In the genomic region with DNA sequence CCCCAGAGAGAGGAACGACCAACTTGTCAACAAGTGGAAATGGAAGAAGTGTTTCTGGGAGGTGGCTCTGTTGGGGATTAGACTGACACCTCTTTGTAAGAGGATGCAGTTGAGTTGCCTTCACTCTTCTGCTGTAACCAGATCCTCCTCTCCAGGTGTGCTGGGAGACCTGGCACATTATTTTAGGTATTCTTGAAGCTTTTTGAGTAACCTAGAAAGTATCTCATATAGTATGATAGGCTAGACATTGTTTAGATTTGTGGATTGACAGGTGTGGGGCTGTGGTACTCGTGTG, we compare ENCODE assay signal across 17 cellular contexts. TPM values are rescaled to one million over a fixed set of nuclear protein-coding genes. Genes with fewer than 3 reads are reported as not detected.
DNase-seq lines count a peak whose midpoint lies in the region; ATAC-seq and TF ChIP-seq lines count a peak whose summit lies in the region.
"Had no signal": no experiment of that assay in that cellular context is flagged by ENCODE, and none has a peak within 500 bp of the region (broad histone marks: within the 10 kb centered on the region; RNA-seq: fewer than 3 reads in every experiment).

No MANE protein-coding gene starts in this region.

- no peaks in the 10 kb centered on the region for H3K9me3 Mint-ChIP-seq in activated naive CD4-positive, alpha-beta T cell treated with anti-CD3 and anti-CD28 coated beads, Interleukin-2, amount 10 ng/mL, durations not matched to agents 7 days and 5 days

- dilution Hi-C loops in IMR-90 (cut with HindIII; ENCODE audit: low sequenced_read_pairs, unreplicated experiment) = no loop called here

- H4K8ac ChIP-seq in IMR-90 (ENCODE audit: low read depth in 2 of 2, low read length in 2 of 2) = no peak overlapping the region

- no peak overlapping the region for H2AFZ ChIP-seq in IMR-90 (replicated peaks; ENCODE audit: low read length, poor library complexity)
- H2AFZ ChIP-seq: PC-9 had no signal

- H2BK15ac ChIP-seq in IMR-90 (ENCODE audit: low read depth, low read length) = no peak overlapping the region

- no peak overlapping the region for H3K56ac ChIP-seq in IMR-90 (ENCODE audit: extremely low read depth, insufficient read depth, low read length)

- H2AK5ac ChIP-seq in IMR-90 (ENCODE audit: low read depth, low read length) = no peak overlapping the region; the same call in 1 of the 2 replicates

- no peaks in the 10 kb centered on the region for H3K27me3 Mint-ChIP-seq in activated naive CD4-positive, alpha-beta T cell treated with anti-CD3 and anti-CD28 coated beads, Interleukin-2, amount 10 ng/mL, durations not matched to agents 7 days and 5 days

- intact Hi-C loops in IMR-90 (cut with micrococcal nuclease) = no loop called here
- intact Hi-C loops in testis (cut with DNase I; ENCODE audit: low total_unique reads) = no loop called here
- intact Hi-C loops in breast epithelium (cut with DNase I; ENCODE audit: low total_unique reads) = no loop called here

- H3K27me3 ChIP-seq in IMR-90 (ENCODE audit: control insufficient read depth, insufficient read depth, low read length) (no peaks in the 10 kb centered on the region), testis (no peaks in the 10 kb centered on the region), breast epithelium (no peaks in the 10 kb centered on the region)
- H3K27me3 ChIP-seq: gastroesophageal sphincter had no signal

- H3K4me1 ChIP-seq in IMR-90 (ENCODE audit: control insufficient read depth, insufficient read depth, low read length) (peaks cover 13% of the 10 kb centered on the region), testis (peaks cover 23% of the 10 kb centered on the region), breast epithelium (no peaks in the 10 kb centered on the region)

- peaks cover 10% of the 10 kb centered on the region for H3K9me1 ChIP-seq in IMR-90 (ENCODE audit: insufficient read depth, low read length)

- no peak for TF ChIP-seq POLR2A in IMR-90 (IDR thresholded peaks at IDR 0.05; ENCODE audit: low read depth, low read length)
- no peak for TF ChIP-seq POLR2A in testis (IDR thresholded peaks at IDR 0.05)
- TF ChIP-seq POLR2A in breast epithelium (IDR thresholded peaks at IDR 0.05) = no peak

- peak overlapping the region; percentile 30; the same call in 1 of the 2 replicates for H4K91ac ChIP-seq in IMR-90 (ENCODE audit: insufficient read depth, low read depth, low read length)

- H3K18ac ChIP-seq in IMR-90 (ENCODE audit: low read depth, low read length) = peak overlapping the region; percentile 96

- H3K27ac ChIP-seq in IMR-90 (ENCODE audit: insufficient read depth, low read length) (peak overlapping the region; percentile 14; the same call in 1 of the 2 replicates), coronary artery (peak overlapping the region in 1 of 2 donors; percentile 17), testis (peak overlapping the region; percentile 0 to 42), breast epithelium (no peak overlapping the region)
- H3K27ac ChIP-seq: gastroesophageal sphincter, PC-9 had no signal

- H3K36me3 Mint-ChIP-seq in activated naive CD4-positive, alpha-beta T cell treated with anti-CD3 and anti-CD28 coated beads, Interleukin-2, amount 10 ng/mL, durations not matched to agents 7 days and 5 days = peaks cover 18% of the 10 kb centered on the region

- CTCF ChIA-PET in activated naive CD4-positive, alpha-beta T cell treated with anti-CD3 and anti-CD28 coated beads, Interleukin-2, amount 10 ng/mL, durations not matched to agents 7 days and 5 days (lab: Charles Lee) = no interaction called here
- CTCF ChIA-PET in IMR-90 (lab: Yijun Ruan, JAX) = interaction anchor here (1.1 kb wide), 1 partner anchor 10 kb away, joined by 3 read pairs; no protein-coding TSS in a partner anchor

- H4K20me1 ChIP-seq in IMR-90 (ENCODE audit: insufficient read depth, low read length) = peaks cover 15% of the 10 kb centered on the region; the same call in 1 of the 2 replicates

- no peak for TF ChIP-seq RAD21 in IMR-90 (IDR thresholded peaks at IDR 0.05; ENCODE audit: low read length)

- no peak for DNase-seq in activated naive CD4-positive, alpha-beta T cell treated with anti-CD3 and anti-CD28 coated beads, Interleukin-2, amount 10 ng/mL, durations not matched to agents 7 days and 5 days
- no peak for DNase-seq in activated naive CD4-positive, alpha-beta T cell (lab: John Stamatoyannopoulos, UW)
- DNase-seq in IMR-90 = no peak
- DNase-seq in coronary artery (ENCODE audit: low spot score) = no peak
- DNase-seq in testis = no peak
- no peak for DNase-seq in COR-L47 (lab: John Stamatoyannopoulos, UW)
- DNase-seq in breast epithelium (ENCODE audit: low spot score in 2 of 2) = no peak
- DNase-seq: activated gamma-delta T cell, dermis blood vessel endothelial cell, erythroblast, NCI-H2029, NCI-H69, PC-9, right cardiac atrium had no signal

- in situ Hi-C loops in IMR-90 (cut with MboI; ENCODE audit: low sequenced_read_pairs) = no loop called here

- peak overlapping the region; percentile 39 for H2BK5ac ChIP-seq in IMR-90 (ENCODE audit: low read depth, low read length, poor library complexity, severe bottlenecking)

- H3K4me3 ChIP-seq in IMR-90 (ENCODE audit: insufficient read depth, low read depth, low read length) (no peak overlapping the region), coronary artery (peak overlapping the region; percentile 7), testis (no peak overlapping the region), breast epithelium (no peak overlapping the region)
- H3K4me3 ChIP-seq: gastroesophageal sphincter, K562, PC-9 had no signal

- H2BK120ac ChIP-seq in IMR-90 (ENCODE audit: low read depth, low read length) = no peak overlapping the region; the same call in 1 of the 2 replicates

- H4K5ac ChIP-seq in IMR-90 (ENCODE audit: low read depth, low read length) = peak overlapping the region; percentile 91

- TF ChIP-seq CTCF in IMR-90 (conservative IDR thresholded peaks at IDR 0.05; ENCODE audit: low read depth, low read length) = no peak
- TF ChIP-seq CTCF in coronary artery (IDR thresholded peaks at IDR 0.05) = no peak
- no peak for TF ChIP-seq CTCF in testis (IDR thresholded peaks at IDR 0.05)
- no peak for TF ChIP-seq CTCF in breast epithelium (IDR thresholded peaks at IDR 0.05)

- H3K23ac ChIP-seq in IMR-90 (ENCODE audit: low read depth, low read length) = no peak overlapping the region

- 0 out of 2 replicates have a peak overlapping the region, but pooled peaks have one; percentile 9 for H3K4ac ChIP-seq in IMR-90 (ENCODE audit: low read depth, low read length)

- WGBS in IMR-90 (ENCODE audit: extremely low coverage in 2 of 2, insufficient read length in 1 of 2), 2 experiments = no CpG with 5 or more reads among the region's 2 CpGs
- WGBS in testis, 2 donors = 46 to 51% methylated on average over 2 of the region's 2 CpGs

- H3K79me1 ChIP-seq in IMR-90 (ENCODE audit: low read depth in 1 of 2, low read length in 2 of 2) = peaks cover 16 to 36% of the 10 kb centered on the region in 2 experiments

- ATAC-seq in IMR-90 (ENCODE audit: low read depth) (no peak), GM19324 (IDR thresholded peaks at IDR 0.05; ENCODE audit: low FRiP score, unreplicated experiment) (no peak)
- ATAC-seq: gastroesophageal sphincter, K562, right cardiac atrium had no signal

- H3K14ac ChIP-seq in IMR-90 (replicated peaks; ENCODE audit: low read depth, low read length) = no peak overlapping the region

- no peaks in the 10 kb centered on the region for H3K9me3 ChIP-seq in IMR-90 (ENCODE audit: control insufficient read depth, insufficient read depth, low read length)
- no peaks in the 10 kb centered on the region for H3K9me3 ChIP-seq in testis
- no peaks in the 10 kb centered on the region for H3K9me3 ChIP-seq in breast epithelium
- H3K9me3 ChIP-seq: gastroesophageal sphincter had no signal

- peak overlapping the region; percentile 9 for H3K27ac Mint-ChIP-seq in activated naive CD4-positive, alpha-beta T cell treated with anti-CD3 and anti-CD28 coated beads, Interleukin-2, amount 10 ng/mL, durations not matched to agents 7 days and 5 days

- H3K36me3 ChIP-seq in IMR-90 (ENCODE audit: control insufficient read depth, insufficient read depth, low read length) (no peaks in the 10 kb centered on the region), testis (ENCODE audit: low read depth, missing control alignments) (no peaks in the 10 kb centered on the region), breast epithelium (no peaks in the 10 kb centered on the region)
- H3K36me3 ChIP-seq: gastroesophageal sphincter had no signal

- H2BK20ac ChIP-seq in IMR-90 (ENCODE audit: low read depth, low read length) = peak overlapping the region; percentile 12; the same call in 1 of the 2 replicates

- no TSS peak for BruUV-seq in IMR-90 (replicated peaks; lab: Mats Ljungman, UMichigan)

- POLR2A ChIA-PET in IMR-90 (lab: Charles Lee; ENCODE audit: unreplicated experiment) = no interaction called here

- H3K4me3 Mint-ChIP-seq in activated naive CD4-positive, alpha-beta T cell treated with anti-CD3 and anti-CD28 coated beads, Interleukin-2, amount 10 ng/mL, durations not matched to agents 7 days and 5 days = no peak overlapping the region

- no peak overlapping the region for H3K9ac ChIP-seq in IMR-90 (ENCODE audit: low read depth, low read length)

- no peak overlapping the region for H2AK9ac ChIP-seq in IMR-90 (replicated peaks; ENCODE audit: low read depth, low read length, poor library complexity)

- peak overlapping the region; percentile 56 for H3K4me2 ChIP-seq in IMR-90 (ENCODE audit: low read depth, low read length)
- H3K4me2 ChIP-seq: PC-9 had no signal

- peaks cover 33% of the 10 kb centered on the region for H3K4me1 Mint-ChIP-seq in activated naive CD4-positive, alpha-beta T cell treated with anti-CD3 and anti-CD28 coated beads, Interleukin-2, amount 10 ng/mL, durations not matched to agents 7 days and 5 days

TF ChIP-seq in IMR-90, 13 proteins besides CTCF, POLR2A, EP300 and RAD21 (continues in another document):
- TF ChIP-seq RCOR1 (IDR thresholded peaks at IDR 0.05; ENCODE audit: insufficient replicate concordance, low read length) = no peak

RNA-seq across cellular contexts. Expression of a gene that starts 21.6 kb away (rescaled TPM):
- total RNA-seq in IMR-90 (2012; rRNA removed) (18.8 and 23.6 TPM in 2 replicates), testis (10 to 100 TPM; 34.1 to 34.2 TPM), breast epithelium (10 to 100 TPM; 15.2 to 18.7 (median 16.4) TPM)
- polyA plus RNA-seq in IMR-90 (2012; rRNA removed) (7.6 and 8.0 TPM in 2 replicates), testis (ENCODE audit: insufficient read depth, low read depth, low replicate concordance) (26.3 TPM)
- 2.0 and 2.5 TPM in 2 replicates for polyA plus RNA-seq in IMR-90 (2012; cell fraction: cytosol; rRNA removed)
- polyA plus RNA-seq in IMR-90 (2012; cell fraction: nucleus; rRNA removed; ENCODE audit: low replicate concordance) = 4.3 and 18.5 TPM in 2 replicates

RNA-seq across cellular contexts. Expression of a gene that starts 54.2 kb away (rescaled TPM):
- 15.4 and 23.3 TPM in 2 replicates for total RNA-seq in IMR-90 (2012; rRNA removed)
- polyA plus RNA-seq in IMR-90 (2012; rRNA removed) = 10.7 and 11.1 TPM in 2 replicates
- polyA plus RNA-seq in IMR-90 (2012; cell fraction: cytosol; rRNA removed) = 2.2 and 4.5 TPM in 2 replicates
- polyA plus RNA-seq in IMR-90 (2012; cell fraction: nucleus; rRNA removed; ENCODE audit: low replicate concordance) = 0.74 and 3.5 TPM in 2 replicates
- 10 to 100 TPM; 18.5 to 21.7 TPM for total RNA-seq in testis
- polyA plus RNA-seq in testis (ENCODE audit: insufficient read depth, low read depth, low replicate concordance) = 16.1 TPM
- 10 to 100 TPM; 21.0 to 25.6 (median 21.9) TPM for total RNA-seq in breast epithelium

Comparison
In these comparisons a context has a peak if more than half of its experiments do, and no peak if none do; other contexts are left out.
1. H3K27ac ChIP-seq: peak in IMR-90 (single experiment) and testis (2 of 2); none in breast epithelium (0 of 2).